8 cellular contexts compared by ENCODE assay signal in the genomic region with DNA sequence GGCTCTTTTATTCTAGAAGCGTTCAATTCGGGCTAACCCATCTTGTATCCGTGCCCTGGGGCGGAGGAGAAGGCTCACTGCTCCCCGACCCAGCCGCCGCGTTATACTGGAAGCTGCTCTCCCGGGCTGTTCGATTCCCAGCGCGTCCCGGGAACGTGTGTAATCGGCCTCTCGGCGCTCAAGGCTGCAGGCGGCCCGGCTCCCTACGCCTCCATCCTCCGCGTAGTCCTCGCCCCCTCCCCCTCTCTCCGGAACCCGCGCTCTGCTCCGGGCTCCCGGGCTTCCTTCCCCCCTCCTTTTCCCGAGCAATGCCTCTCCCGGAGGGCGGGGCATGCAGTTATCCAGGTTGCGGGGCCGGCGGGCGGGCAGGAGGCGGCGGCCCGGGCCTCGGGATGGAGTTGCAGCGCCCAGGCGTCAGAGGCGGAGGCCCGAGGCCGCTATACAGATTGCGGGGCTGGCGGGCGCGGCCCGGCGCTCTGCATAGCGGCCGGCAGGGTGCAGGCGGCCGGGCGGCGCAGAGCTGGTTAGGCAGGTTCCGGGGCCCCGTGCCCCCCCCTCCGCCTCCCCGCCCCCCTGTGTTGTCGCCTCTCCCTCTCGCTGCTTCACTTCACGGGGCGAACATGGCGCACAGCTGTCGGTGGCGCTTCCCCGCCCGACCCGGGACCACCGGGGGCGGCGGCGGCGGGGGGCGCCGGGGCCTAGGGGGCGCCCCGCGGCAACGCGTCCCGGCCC. TPM values are rescaled to one million over a fixed set of nuclear protein-coding genes. Genes with fewer than 3 reads are reported as not detected.
DNase-seq lines count a peak whose midpoint lies in the region; ATAC-seq and TF ChIP-seq lines count a peak whose summit lies in the region.

KMT2A (plus strand) TSS at position 600 of the 732 bp plus-strand sequence; CDS start at position 621, 21 bp downstream.

- H3K9me3 Mint-ChIP-seq in activated T-helper 17 cell treated with anti-CD3 and anti-CD28 coated beads, Interleukin-2, amount 50 U/mL, for 72 hours, result no peaks in the 10 kb centered on the region
- H3K9me3 Mint-ChIP-seq in natural killer cell, result no peaks in the 10 kb centered on the region

- H3K4me3 ChIP-seq in DND-41 (ENCODE audit: low read depth in 1 of 2, low read length in 2 of 2) (peak within 1 kb of the TSS; percentile 74 to 85), fibroblast of mammary gland (ENCODE audit: control insufficient read depth, low read depth, low read length) (peak within 1 kb of the TSS; percentile 77)

- peaks cover 39% of the 10 kb centered on the region for H3K36me3 Mint-ChIP-seq in activated T-helper 17 cell treated with anti-CD3 and anti-CD28 coated beads, Interleukin-2, amount 50 U/mL, for 72 hours (ENCODE audit: low read depth)
- no peaks in the 10 kb centered on the region for H3K36me3 Mint-ChIP-seq in natural killer cell

- H3K27me3 ChIP-seq in DND-41 (ENCODE audit: insufficient read depth, low read length, poor library complexity), result no peaks in the 10 kb centered on the region

- CTCF ChIA-PET in RWPE1 (lab: Yijun Ruan, JAX), result interaction anchor here (0.8 kb wide), 1 partner anchor 12 kb away, joined by 4 read pairs; no protein-coding TSS in a partner anchor

- H3K4me1 ChIP-seq in DND-41 (ENCODE audit: insufficient read depth, low read length), result peaks cover 50% of the 10 kb centered on the region

- H3K27me3 Mint-ChIP-seq in activated T-helper 17 cell treated with anti-CD3 and anti-CD28 coated beads, Interleukin-2, amount 50 U/mL, for 72 hours, result no peaks in the 10 kb centered on the region
- no peaks in the 10 kb centered on the region for H3K27me3 Mint-ChIP-seq in natural killer cell (ENCODE audit: low read depth in 2 of 2)

- intact Hi-C loops in natural killer cell (cut with micrococcal nuclease), result no loop called here

- H3K9me3 ChIP-seq in DND-41 (ENCODE audit: insufficient read depth, low read length, severe bottlenecking), result no peaks in the 10 kb centered on the region

- H3K4me2 ChIP-seq in DND-41 (ENCODE audit: insufficient read depth, low read length), result peak within 1 kb of the TSS; percentile 89

- peaks cover 40% of the 10 kb centered on the region for H4K20me1 ChIP-seq in DND-41 (ENCODE audit: insufficient read depth, low read length)

- H3K4me1 Mint-ChIP-seq in activated T-helper 17 cell treated with anti-CD3 and anti-CD28 coated beads, Interleukin-2, amount 50 U/mL, for 72 hours, result peaks cover 25% of the 10 kb centered on the region
- peaks cover 57 to 62% of the 10 kb centered on the region in 2 donors for H3K4me1 Mint-ChIP-seq in natural killer cell

- H3K27ac ChIP-seq in DND-41 (ENCODE audit: low read length) (peak within 1 kb of the TSS; percentile 98), RWPE1 (peak within 1 kb of the TSS; percentile 96)

- H3K9ac ChIP-seq in DND-41 (ENCODE audit: low read depth, low read length), result peak within 1 kb of the TSS; percentile 94

- H2AFZ ChIP-seq in DND-41 (ENCODE audit: low read depth, low read length), result peak within 1 kb of the TSS; percentile 82

- POLR2A ChIA-PET in RWPE1 (lab: Yijun Ruan, JAX; ENCODE audit: low non-redundant PET), result no interaction called here

- peak within 1 kb of the TSS; percentile 96 for H3K4me3 Mint-ChIP-seq in activated T-helper 17 cell treated with anti-CD3 and anti-CD28 coated beads, Interleukin-2, amount 50 U/mL, for 72 hours
- peak within 1 kb of the TSS; percentile 94 for H3K4me3 Mint-ChIP-seq in natural killer cell

- H3K27ac Mint-ChIP-seq in activated T-helper 17 cell treated with anti-CD3 and anti-CD28 coated beads, Interleukin-2, amount 50 U/mL, for 72 hours, result peak within 1 kb of the TSS; percentile 87
- H3K27ac Mint-ChIP-seq in natural killer cell, result peak within 1 kb of the TSS; percentile 94 to 98

- peaks cover 19% of the 10 kb centered on the region for H3K36me3 ChIP-seq in DND-41 (ENCODE audit: insufficient read depth, low read length)

- peak; percentile 47 for ATAC-seq in DND-41 (ENCODE audit: insufficient read depth, low read depth)
- peak; percentile 56 for ATAC-seq in activated T-helper 17 cell treated with anti-CD3 and anti-CD28 coated beads, Interleukin-2, amount 50 U/mL, for 72 hours (replicated peaks)
- ATAC-seq in natural killer cell, result peak; percentile 73 to 96 (median 81)

- no peak for TF ChIP-seq CTCF in DND-41 (IDR thresholded peaks at IDR 0.05; ENCODE audit: borderline replicate concordance, extremely low read depth, low read length, poor library complexity, severe bottlenecking)
- no peak for TF ChIP-seq CTCF in RWPE1 (conservative IDR thresholded peaks at IDR 0.05; ENCODE audit: low read depth)
- TF ChIP-seq CTCF in fibroblast of mammary gland (conservative IDR thresholded peaks at IDR 0.05; ENCODE audit: control insufficient read depth, insufficient read depth, low read depth, low read length), result no peak
- no peak for TF ChIP-seq CTCF in natural killer cell (IDR thresholded peaks at IDR 0.05)

- peaks cover 57% of the 10 kb centered on the region for H3K79me2 ChIP-seq in DND-41 (ENCODE audit: insufficient read depth, low read length)

- peak; percentile 99 for DNase-seq in DND-41
- peak; percentile 90 for DNase-seq in H4 (ENCODE audit: low spot score)
- DNase-seq in LoVo (ENCODE audit: low spot score), result peak; percentile 95
- DNase-seq in RWPE1 (ENCODE audit: low spot score), result peak; percentile 93
- peak; percentile 92 for DNase-seq in fibroblast of mammary gland (ENCODE audit: low read depth)
- peak; percentile 97 for DNase-seq in natural killer cell
- peak; percentile 87 to 99 (median 94) for DNase-seq in stimulated activated naive CD4-positive, alpha-beta T cell (lab: John Stamatoyannopoulos, UW)

RNA-seq across cellular contexts. Expression of gene KMT2A, which starts in this region (rescaled TPM):
- 11.9 and 15.2 TPM in 2 replicates for total RNA-seq in H4 (2014; rRNA removed; shearing (Covaris generic))
- 100 to 1,000 TPM in 1 of 2 donors, 10 to 100 TPM in 1; 81.6 to 118 TPM for total RNA-seq in activated T-helper 17 cell treated with anti-CD3 and anti-CD28 coated beads, Interleukin-2, amount 50 U/mL, for 72 hours
- total RNA-seq in natural killer cell, result 100 to 1,000 TPM; 146 to 176 (median 157) TPM

Comparison
In these comparisons a context has a peak if more than half of its experiments do, and no peak if none do; other contexts are left out.
1. Peak in every context shown above with its lines: DNase-seq, ATAC-seq, H3K4me3 ChIP-seq and H3K27ac ChIP-seq.